Comparison of ENCODE assay signal across 8 cellular contexts in genomic region chr9:71249729-71250317, GRCh38.
DNase-seq lines count a peak whose midpoint lies in the region; ATAC-seq and TF ChIP-seq lines count a peak whose summit lies in the region.

No MANE protein-coding gene starts in this region.

- peak; percentile 26 for DNase-seq in NCI-H345 (lab: John Stamatoyannopoulos, UW)
- DNase-seq in astrocyte of the spinal cord (ENCODE audit: low read depth, low spot score): peak; percentile 74
- DNase-seq in iPS-NIHi11 (ENCODE audit: low spot score): peak; percentile 60
- DNase-seq in suprapubic skin (ENCODE audit: low spot score in 2 of 2): no peak

- no peak for TF ChIP-seq EP300 in suprapubic skin (IDR thresholded peaks at IDR 0.05)

- TF ChIP-seq CTCF in astrocyte of the spinal cord (IDR thresholded peaks at IDR 0.05; ENCODE audit: low read depth, low read length) (peak; percentile 75), suprapubic skin (IDR thresholded peaks at IDR 0.05) (peak; percentile 32 to 51)

- H3K27ac ChIP-seq in ACC112 (ENCODE audit: low read depth, low read length) (no peak overlapping the region), suprapubic skin (no peak overlapping the region)

- peak; percentile 84 for ATAC-seq in GM18499 (IDR thresholded peaks at IDR 0.05; ENCODE audit: insufficient read depth, unreplicated experiment)
- ATAC-seq in HG02885 (IDR thresholded peaks at IDR 0.05; ENCODE audit: poor library complexity, unreplicated experiment): peak; percentile 93
- no peak for ATAC-seq in GM19463 (IDR thresholded peaks at IDR 0.05; ENCODE audit: unreplicated experiment)

- H3K4me3 ChIP-seq in ACC112 (ENCODE audit: low read depth, low read length): peak overlapping the region; percentile 46
- no peak overlapping the region for H3K4me3 ChIP-seq in astrocyte of the spinal cord (ENCODE audit: low read depth, low read length)
- H3K4me3 ChIP-seq in suprapubic skin: no peak overlapping the region

- peaks cover 9% of the 10 kb centered on the region for H3K4me1 ChIP-seq in ACC112 (ENCODE audit: control insufficient read depth, insufficient read depth, low read length, unreplicated experiment)
- no peaks in the 10 kb centered on the region for H3K4me1 ChIP-seq in suprapubic skin

- no peaks in the 10 kb centered on the region for H3K79me2 ChIP-seq in ACC112 (ENCODE audit: control insufficient read depth, insufficient read depth, low read length, unreplicated experiment)

- H2AFZ ChIP-seq in ACC112 (ENCODE audit: low read length, unreplicated experiment): peak overlapping the region; percentile 47

- TF ChIP-seq POLR2A in suprapubic skin (IDR thresholded peaks at IDR 0.05): no peak

- H3K27me3 ChIP-seq in ACC112 (ENCODE audit: insufficient read depth, low read length) (peaks cover 4% of the 10 kb centered on the region; the same call in 1 of the 2 replicates), suprapubic skin (no peaks in the 10 kb centered on the region)

- H3K36me3 ChIP-seq in ACC112 (ENCODE audit: insufficient read depth, low read length): no peaks in the 10 kb centered on the region
- H3K36me3 ChIP-seq in suprapubic skin: no peaks in the 10 kb centered on the region

- H3K9me3 ChIP-seq in suprapubic skin: no peaks in the 10 kb centered on the region

- in situ Hi-C loops in astrocyte of the spinal cord (cut with HindIII; ENCODE audit: low sequenced_read_pairs): no loop called here

- WGBS in suprapubic skin: 16% methylated on average over 5 of the region's 5 CpGs

Comparison
In these comparisons a context has a peak if more than half of its experiments do, and no peak if none do; other contexts are left out.
1. DNase-seq: peak in NCI-H345 (single experiment), astrocyte of the spinal cord (single experiment) and iPS-NIHi11 (single experiment); none in suprapubic skin (0 of 2).